Comparison of ENCODE assay signal across 16 cellular contexts in the genomic region with DNA sequence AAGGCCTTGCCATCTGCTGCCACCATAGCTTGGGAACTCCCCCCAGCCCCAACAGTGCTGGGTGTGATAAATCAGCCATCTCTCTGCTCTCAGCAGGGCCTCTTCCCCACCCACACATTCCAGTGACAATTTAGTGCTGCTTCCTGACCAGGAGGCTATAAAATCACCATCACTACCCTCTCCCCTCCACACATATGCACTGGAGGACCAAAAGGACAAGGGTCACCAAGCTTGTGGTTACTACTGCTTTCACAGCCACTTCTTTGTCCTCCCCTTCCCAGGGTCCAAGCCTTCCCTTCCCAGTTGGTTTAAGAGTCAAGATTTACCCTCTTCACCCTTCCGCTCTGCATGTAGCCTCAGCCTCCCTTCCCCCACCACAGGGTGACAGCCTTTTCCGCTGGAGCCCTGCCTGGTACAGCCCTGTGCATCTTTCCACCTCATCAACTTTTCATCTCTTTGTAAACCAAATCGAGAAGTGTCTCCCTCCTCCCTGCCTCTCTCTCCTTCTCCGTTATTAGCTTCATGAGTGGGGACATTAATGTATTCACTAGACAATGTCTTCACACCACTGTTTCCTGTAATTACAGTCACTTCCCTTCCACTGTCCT. TPM values are rescaled to one million over a fixed set of nuclear protein-coding genes. Genes with fewer than 3 reads are reported as not detected.
DNase-seq lines count a peak whose midpoint lies in the region; ATAC-seq, FAIRE-seq and TF ChIP-seq lines count a peak whose summit lies in the region.
"Had no signal": no experiment of that assay in that cellular context is flagged by ENCODE, and none has a peak within 500 bp of the region (broad histone marks: within the 10 kb centered on the region; RNA-seq: fewer than 3 reads in every experiment).

No MANE protein-coding gene starts in this region.

- peak overlapping the region; percentile 80 for H3K27ac Mint-ChIP-seq in activated CD4-positive, alpha-beta T cell treated with anti-CD3 and anti-CD28 coated beads, Interleukin-2, amount 10 ng/mL, durations not matched to agents 24 days and 14 days
- H3K27ac Mint-ChIP-seq in progenitor cell of endocrine pancreas: peak overlapping the region; percentile 72

- H3K79me2 ChIP-seq in GM12878 (ENCODE audit: control insufficient read depth, insufficient read depth, low read length): no peaks in the 10 kb centered on the region

- SMC1A ChIA-PET in GM12878 (lab: Charles Lee; ENCODE audit: uncharacterized antibody, unreplicated experiment): interaction anchor here (0.7 to 3.4 kb wide), 7 partner anchors 15 to 65 kb away, joined by 3 to 10 read pairs (median 4); no protein-coding TSS in a partner anchor

- no peak for TF ChIP-seq RAD21 in GM12878 (IDR thresholded peaks at IDR 0.05; ENCODE audit: insufficient read depth, low read depth, low read length)

- no peak overlapping the region for H3K9ac ChIP-seq in GM12878 (ENCODE audit: control insufficient read depth, insufficient read depth, low read length)
- H3K9ac ChIP-seq: parathyroid adenoma had no signal

- peak overlapping the region; percentile 18 for H3K4me3 Mint-ChIP-seq in activated CD4-positive, alpha-beta T cell treated with anti-CD3 and anti-CD28 coated beads, Interleukin-2, amount 10 ng/mL, durations not matched to agents 24 days and 14 days
- H3K4me3 Mint-ChIP-seq in progenitor cell of endocrine pancreas (ENCODE audit: low read depth): peak overlapping the region; percentile 55

- H3K27me3 ChIP-seq in GM12878 (replicated peaks in 1 of 2; ENCODE audit: control insufficient read depth in 2 of 2, insufficient read depth in 2 of 2, low read length in 1 of 2) (no peaks in the 10 kb centered on the region), sigmoid colon (no peaks in the 10 kb centered on the region)
- H3K27me3 ChIP-seq: foreskin keratinocyte had no signal

- TF ChIP-seq EP300 in GM12878 (IDR thresholded peaks at IDR 0.05; ENCODE audit: borderline replicate concordance in 1 of 2, control insufficient read depth in 1 of 2, low read depth in 2 of 2, low read length in 2 of 2): no peak
- TF ChIP-seq EP300 in sigmoid colon (IDR thresholded peaks at IDR 0.05): no peak

- no peaks in the 10 kb centered on the region for H4K20me1 ChIP-seq in GM12878 (ENCODE audit: control insufficient read depth, insufficient read depth)

- intact Hi-C loops in activated CD4-positive, alpha-beta T cell treated with anti-CD3 and anti-CD28 coated beads, Interleukin-2, amount 10 ng/mL, durations not matched to agents 24 days and 14 days (cut with micrococcal nuclease): no loop called here
- intact Hi-C loops in GM12878 (cut with micrococcal nuclease; ENCODE audit: unreplicated experiment) (no loop called here), sigmoid colon (cut with DNase I) (no loop called here), Right ventricle myocardium inferior (cut with DNase I) (no loop called here)

- H3K27ac ChIP-seq in GM12878 (ENCODE audit: control insufficient read depth, insufficient read depth): no peak overlapping the region
- H3K27ac ChIP-seq in sigmoid colon: no peak overlapping the region
- H3K27ac ChIP-seq: foreskin keratinocyte, parathyroid adenoma had no signal

- DNase-seq in activated CD4-positive, alpha-beta T cell treated with anti-CD3 and anti-CD28 coated beads, Interleukin-2, amount 10 ng/mL, durations not matched to agents 24 days and 14 days: no peak
- no peak for DNase-seq in activated CD4-positive, alpha-beta T cell treated with anti-CD3 and anti-CD28 coated beads for 1 hour
- DNase-seq in NCI-H2171 treated with DMSO at 0.1 percent for 48 hours (lab: John Stamatoyannopoulos, UW) (peak; percentile 97), GM12878 (ENCODE audit: low read depth, low spot score) (no peak), progenitor cell of endocrine pancreas (ENCODE audit: low spot score, unreplicated experiment) (no peak), sigmoid colon (no peak), Right ventricle myocardium inferior (ENCODE audit: missing footprints) (no peak), NCI-H187 (lab: John Stamatoyannopoulos, UW) (no peak)
- DNase-seq: activated effector memory CD4-positive, alpha-beta T cell treated with Interleukin-2 at 50 U/mL for 16 hours; foreskin keratinocyte; GDM1; NK-92 treated with Interleukin-12 subunit alpha and Interleukin-12 subunit beta, amount 100 ng/mL, for 24 hours had no signal

- H3K27me3 Mint-ChIP-seq in activated CD4-positive, alpha-beta T cell treated with anti-CD3 and anti-CD28 coated beads, Interleukin-2, amount 10 ng/mL, durations not matched to agents 24 days and 14 days: no peaks in the 10 kb centered on the region
- no peaks in the 10 kb centered on the region for H3K27me3 Mint-ChIP-seq in progenitor cell of endocrine pancreas

- H3K4me1 ChIP-seq in GM12878 (ENCODE audit: control insufficient read depth, insufficient read depth, low read length) (no peaks in the 10 kb centered on the region), sigmoid colon (no peaks in the 10 kb centered on the region)
- H3K4me1 ChIP-seq: foreskin keratinocyte had no signal

- TF ChIP-seq CTCF in GM12878 (IDR thresholded peaks at IDR 0.05 in 2 of 3, conservative IDR thresholded peaks at IDR 0.05 in 1 of 3; ENCODE audit: control insufficient read depth in 2 of 3, extremely low read depth in 1 of 3, insufficient read depth in 1 of 3, low read depth in 3 of 3, low read length in 3 of 3): no peak
- no peak for TF ChIP-seq CTCF in progenitor cell of endocrine pancreas (IDR thresholded peaks at IDR 0.05; ENCODE audit: unreplicated experiment)
- no peak for TF ChIP-seq CTCF in sigmoid colon (IDR thresholded peaks at IDR 0.05)

- H3K9me3 ChIP-seq in GM12878 (replicated peaks; ENCODE audit: control insufficient read depth, insufficient read depth, low read length) (no peaks in the 10 kb centered on the region), sigmoid colon (no peaks in the 10 kb centered on the region)

- no peak for FAIRE-seq in GM12878 (lab: Jason Lieb, UNC)

- peaks cover 56% of the 10 kb centered on the region for H3K4me1 Mint-ChIP-seq in activated CD4-positive, alpha-beta T cell treated with anti-CD3 and anti-CD28 coated beads, Interleukin-2, amount 10 ng/mL, durations not matched to agents 24 days and 14 days
- H3K4me1 Mint-ChIP-seq in progenitor cell of endocrine pancreas (ENCODE audit: low read depth): peaks cover 25% of the 10 kb centered on the region

- no peak overlapping the region for H2AFZ ChIP-seq in GM12878 (ENCODE audit: control insufficient read depth, low read depth, low read length)
- H2AFZ ChIP-seq: parathyroid adenoma had no signal

- H3K4me3 ChIP-seq in GM12878 (no peak overlapping the region), sigmoid colon (no peak overlapping the region)

- peaks cover 52% of the 10 kb centered on the region for H3K36me3 Mint-ChIP-seq in activated CD4-positive, alpha-beta T cell treated with anti-CD3 and anti-CD28 coated beads, Interleukin-2, amount 10 ng/mL, durations not matched to agents 24 days and 14 days (ENCODE audit: low read depth)
- H3K36me3 Mint-ChIP-seq in progenitor cell of endocrine pancreas (ENCODE audit: insufficient read depth): peaks cover 23% of the 10 kb centered on the region

- TF ChIP-seq POLR2A in GM12878 (IDR thresholded peaks at IDR 0.05; ENCODE audit: low read depth, low read length) (no peak), sigmoid colon (IDR thresholded peaks at IDR 0.05) (no peak)

- whole genome bisulfite sequencing in GM12878 (ENCODE audit: insufficient coverage, insufficient replicate concordance, low lambda C conversion rate, missing lambda C conversion rate): 100% methylated on average over 4 of the region's 4 CpGs
- 68 to 85% methylated on average over 4 of the region's 4 CpGs for WGBS in sigmoid colon, 2 donors

- CTCF ChIA-PET in GM12878 (lab: Yijun Ruan, JAX): interaction anchor here (0.8 to 5.5 kb wide), 10 partner anchors 19 to 68 kb away, joined by 3 to 43 read pairs (median 4); a partner anchor contains a TSS

- no peaks in the 10 kb centered on the region for H3K9me3 Mint-ChIP-seq in activated CD4-positive, alpha-beta T cell treated with anti-CD3 and anti-CD28 coated beads, Interleukin-2, amount 10 ng/mL, durations not matched to agents 24 days and 14 days
- no peaks in the 10 kb centered on the region for H3K9me3 Mint-ChIP-seq in progenitor cell of endocrine pancreas (ENCODE audit: low read depth)

- peak; percentile 52; the same call in 2 of the 3 replicates for ATAC-seq in GM12878
- ATAC-seq in Right ventricle myocardium inferior: no peak
- ATAC-seq: foreskin keratinocyte had no signal

- H3K36me3 ChIP-seq in GM12878 (ENCODE audit: control insufficient read depth in 2 of 2, insufficient read depth in 2 of 2, low read length in 1 of 2): peaks cover 5 to 32% of the 10 kb centered on the region in 2 experiments
- H3K36me3 ChIP-seq in sigmoid colon: peaks cover 8 to 59% (median 12%) of the 10 kb centered on the region in 4 donors

- in situ Hi-C loops in GM12878 (cut with MboI): no loop called here

- H3K4me2 ChIP-seq in GM12878 (ENCODE audit: control insufficient read depth, insufficient read depth): no peak overlapping the region

- POLR2A ChIA-PET in GM12878 (lab: Charles Lee): interaction anchor here (2.2 kb wide), 1 partner anchor 17 kb away, joined by 6 read pairs; no protein-coding TSS in a partner anchor

- RAD21 ChIA-PET in GM12878 (lab: Charles Lee; ENCODE audit: unreplicated experiment): interaction anchor here (0.6 to 1.6 kb wide), 4 partner anchors 15 to 174 kb away, joined by 3 to 5 read pairs (median 3); no protein-coding TSS in a partner anchor

- BruUV-seq in GM12878 (replicated peaks; lab: Mats Ljungman, UMichigan): no TSS peak

RNA-seq across cellular contexts. Expression of a gene that starts 9.4 kb away (rescaled TPM):
- total RNA-seq in activated CD4-positive, alpha-beta T cell treated with anti-CD3 and anti-CD28 coated beads, Interleukin-2, amount 10 ng/mL, durations not matched to agents 24 days and 14 days: 150 TPM in 2 replicates
- total RNA-seq in GM12878 (2013; cell fraction: nucleolus; rRNA removed): 19.2 and 22.2 TPM in 2 replicates
- 120 and 142 TPM in 2 replicates for total RNA-seq in GM12878 (2014; rRNA removed)
- total RNA-seq in GM12878 (2014; rRNA removed; fragmentation: Illumina TruSeq; extraction: Trizol): 90.6 and 98.9 TPM in 2 replicates
- total RNA-seq in GM12878 (2021): 94.5 and 97.1 TPM in 2 replicates
- 48.1 TPM for polyA plus RNA-seq in GM12878 (2011; ENCODE audit: low read depth)
- 107 and 146 TPM in 2 replicates for polyA plus RNA-seq in GM12878 (2011; rRNA removed)
- 192 and 210 TPM in 2 replicates for polyA plus RNA-seq in GM12878 (2011; cell fraction: cytosol; rRNA removed)
- polyA plus RNA-seq in GM12878 (2011; cell fraction: nucleus; rRNA removed): 69.1 and 69.9 TPM in 2 replicates
- polyA plus RNA-seq in GM12878 (2012): 63.4 and 74.5 TPM in 2 replicates
- 77.7 and 84.5 TPM in 2 replicates for polyA plus RNA-seq in GM12878 (2014; fragmentation: Illumina TruSeq; extraction: Trizol)
- polyA plus RNA-seq in GM12878 (2014; fragmentation: Nextera tagmentation; extraction: Ambion mirVana): 100 to 1,000 TPM; 686 to 802 TPM
- polyA plus RNA-seq in GM12878 (2014; rRNA removed): 113 and 125 TPM in 2 replicates
- polyA plus RNA-seq in GM12878 (2016; fragmentation: Nextera tagmentation; extraction: Ambion mirVana): 100 to 1,000 TPM; 180 to 205 TPM
- polyA minus RNA-seq in GM12878 (2011; rRNA and poly(A)+ RNA removed): 108 and 155 TPM in 2 replicates
- 31.9 and 46.2 TPM in 2 replicates for polyA minus RNA-seq in GM12878 (2011; cell fraction: cytosol; rRNA and poly(A)+ RNA removed)
- 30.2 and 41.7 TPM in 2 replicates for polyA minus RNA-seq in GM12878 (2011; cell fraction: nucleus; rRNA and poly(A)+ RNA removed)
- 156 and 165 TPM in 2 replicates for total RNA-seq in progenitor cell of endocrine pancreas
- 100 to 1,000 TPM; 113 to 179 (median 135) TPM for total RNA-seq in sigmoid colon
- polyA plus RNA-seq in sigmoid colon: 100 to 1,000 TPM; 132 to 145 (median 141) TPM
- 134 TPM for total RNA-seq in Right ventricle myocardium inferior

RNA-seq across cellular contexts. Expression of a gene that starts 15.3 kb away (rescaled TPM):
- 6.7 and 8.2 TPM in 2 replicates for total RNA-seq in activated CD4-positive, alpha-beta T cell treated with anti-CD3 and anti-CD28 coated beads, Interleukin-2, amount 10 ng/mL, durations not matched to agents 24 days and 14 days
- 7.3 and 7.7 TPM in 2 replicates for total RNA-seq in GM12878 (2013; cell fraction: nucleolus; rRNA removed)
- total RNA-seq in GM12878 (2014; rRNA removed) (11.5 and 12.2 TPM in 2 replicates), GM12878 (2014; rRNA removed; fragmentation: Illumina TruSeq; extraction: Trizol) (9.8 and 10.0 TPM in 2 replicates), GM12878 (2021) (8.5 and 11.1 TPM in 2 replicates), progenitor cell of endocrine pancreas (14.4 and 15.4 TPM in 2 replicates), sigmoid colon (10 to 100 TPM in 3 of 4 donors, 1 to 10 TPM in 1; 8.9 to 19.9 (median 12.9) TPM), Right ventricle myocardium inferior (5.6 TPM)
- 2.8 TPM for polyA plus RNA-seq in GM12878 (2011; ENCODE audit: low read depth)
- polyA plus RNA-seq in GM12878 (2011; rRNA removed) (11.7 and 13.7 TPM in 2 replicates), GM12878 (2014; fragmentation: Illumina TruSeq; extraction: Trizol) (10.4 and 13.9 TPM in 2 replicates), GM12878 (2014; fragmentation: Nextera tagmentation; extraction: Ambion mirVana) (1 to 10 TPM; 1.8 to 2.1 TPM), GM12878 (2014; rRNA removed) (10.5 and 12.9 TPM in 2 replicates), GM12878 (2016; fragmentation: Nextera tagmentation; extraction: Ambion mirVana) (1 to 10 TPM; 7.1 to 7.9 TPM), sigmoid colon (10 to 100 TPM in 2 of 3 donors, 1 to 10 TPM in 1; 7.4 to 11.9 (median 10.2) TPM)
- 17.2 and 18.7 TPM in 2 replicates for polyA plus RNA-seq in GM12878 (2011; cell fraction: cytosol; rRNA removed)
- 18.2 and 20.7 TPM in 2 replicates for polyA plus RNA-seq in GM12878 (2011; cell fraction: nucleus; rRNA removed)
- 4.7 and 7.5 TPM in 2 replicates for polyA plus RNA-seq in GM12878 (2012)
- polyA minus RNA-seq in GM12878 (2011; rRNA and poly(A)+ RNA removed): 28.1 and 36.9 TPM in 2 replicates
- polyA minus RNA-seq in GM12878 (2011; cell fraction: cytosol; rRNA and poly(A)+ RNA removed): 3.1 and 6.5 TPM in 2 replicates
- 2.4 and 4.1 TPM in 2 replicates for polyA minus RNA-seq in GM12878 (2011; cell fraction: nucleus; rRNA and poly(A)+ RNA removed)

RNA-seq across cellular contexts. Expression of a gene that starts 16.7 kb away (rescaled TPM):
- total RNA-seq in activated CD4-positive, alpha-beta T cell treated with anti-CD3 and anti-CD28 coated beads, Interleukin-2, amount 10 ng/mL, durations not matched to agents 24 days and 14 days: not detected in 2 replicates
- not detected in 2 replicates for total RNA-seq in GM12878 (2013; cell fraction: nucleolus; rRNA removed)
- not detected in 2 replicates for total RNA-seq in GM12878 (2014; rRNA removed)
- total RNA-seq in GM12878 (2014; rRNA removed; fragmentation: Illumina TruSeq; extraction: Trizol): not detected in 2 replicates
- not detected in 2 replicates for total RNA-seq in GM12878 (2021)
- polyA plus RNA-seq in GM12878 (2011; ENCODE audit: low read depth): not detected
- polyA plus RNA-seq in GM12878 (2011; rRNA removed): not detected in 2 replicates
- polyA plus RNA-seq in GM12878 (2011; cell fraction: cytosol; rRNA removed): 0.01 TPM in 1 of 2 replicates, not detected in the other
- not detected in 2 replicates for polyA plus RNA-seq in GM12878 (2011; cell fraction: nucleus; rRNA removed)
- polyA plus RNA-seq in GM12878 (2012): not detected in 2 replicates
- not detected in 2 replicates for polyA plus RNA-seq in GM12878 (2014; fragmentation: Illumina TruSeq; extraction: Trizol)
- not detected for polyA plus RNA-seq in GM12878 (2014; fragmentation: Nextera tagmentation; extraction: Ambion mirVana)
- polyA plus RNA-seq in GM12878 (2014; rRNA removed): not detected in 2 replicates
- not detected for polyA plus RNA-seq in GM12878 (2016; fragmentation: Nextera tagmentation; extraction: Ambion mirVana)
- polyA minus RNA-seq in GM12878 (2011; rRNA and poly(A)+ RNA removed): not detected in 2 replicates
- polyA minus RNA-seq in GM12878 (2011; cell fraction: cytosol; rRNA and poly(A)+ RNA removed): not detected in 2 replicates
- polyA minus RNA-seq in GM12878 (2011; cell fraction: nucleus; rRNA and poly(A)+ RNA removed): not detected in 2 replicates
- total RNA-seq in progenitor cell of endocrine pancreas: not detected in 2 replicates
- total RNA-seq in sigmoid colon: under 1 TPM in 1 of 4 donors, not detected in 3; 0.41 TPM
- under 1 TPM in 1 of 3 donors, not detected in 2; 0.06 TPM for polyA plus RNA-seq in sigmoid colon
- total RNA-seq in Right ventricle myocardium inferior: not detected
- total RNA-seq: dermis microvascular lymphatic vessel endothelial cell, foreskin keratinocyte, kidney epithelial cell, temporal lobe had no signal
- polyA plus RNA-seq: foreskin keratinocyte had no signal

RNA-seq across cellular contexts. Expression of a gene that starts 32.0 kb away (rescaled TPM):
- total RNA-seq in activated CD4-positive, alpha-beta T cell treated with anti-CD3 and anti-CD28 coated beads, Interleukin-2, amount 10 ng/mL, durations not matched to agents 24 days and 14 days: 1.6 and 1.7 TPM in 2 replicates
- 5.5 and 5.8 TPM in 2 replicates for total RNA-seq in GM12878 (2013; cell fraction: nucleolus; rRNA removed)
- total RNA-seq in GM12878 (2014; rRNA removed) (0.45 and 0.49 TPM in 2 replicates), GM12878 (2014; rRNA removed; fragmentation: Illumina TruSeq; extraction: Trizol) (0.23 and 0.36 TPM in 2 replicates), GM12878 (2021) (0.90 and 1.1 TPM in 2 replicates), progenitor cell of endocrine pancreas (23.7 and 25.1 TPM in 2 replicates), sigmoid colon (1 to 10 TPM; 2.0 to 7.5 (median 2.8) TPM), Right ventricle myocardium inferior (2.5 TPM)
- polyA plus RNA-seq in GM12878 (2011; ENCODE audit: low read depth): 0.56 TPM
- polyA plus RNA-seq in GM12878 (2011; rRNA removed) (0.65 and 1.4 TPM in 2 replicates), GM12878 (2014; fragmentation: Illumina TruSeq; extraction: Trizol) (0.46 and 0.67 TPM in 2 replicates), GM12878 (2014; fragmentation: Nextera tagmentation; extraction: Ambion mirVana) (not detected), GM12878 (2014; rRNA removed) (1.2 and 1.5 TPM in 2 replicates), GM12878 (2016; fragmentation: Nextera tagmentation; extraction: Ambion mirVana) (under 1 TPM; 0.10 to 0.37 TPM), sigmoid colon (1 to 10 TPM in 1 of 3 donors, under 1 TPM in 2; 0.46 to 5.4 (median 0.60) TPM)
- 1.2 and 2.1 TPM in 2 replicates for polyA plus RNA-seq in GM12878 (2011; cell fraction: cytosol; rRNA removed)
- polyA plus RNA-seq in GM12878 (2011; cell fraction: nucleus; rRNA removed): 18.1 and 19.5 TPM in 2 replicates
- 0.96 and 0.97 TPM in 2 replicates for polyA plus RNA-seq in GM12878 (2012)
- 1.1 and 1.3 TPM in 2 replicates for polyA minus RNA-seq in GM12878 (2011; rRNA and poly(A)+ RNA removed)
- 0.67 TPM in 1 of 2 replicates, not detected in the other for polyA minus RNA-seq in GM12878 (2011; cell fraction: cytosol; rRNA and poly(A)+ RNA removed)
- 1.3 and 1.6 TPM in 2 replicates for polyA minus RNA-seq in GM12878 (2011; cell fraction: nucleus; rRNA and poly(A)+ RNA removed)

RNA-seq across cellular contexts. Expression of a gene that starts 42.9 kb away (rescaled TPM):
- total RNA-seq in activated CD4-positive, alpha-beta T cell treated with anti-CD3 and anti-CD28 coated beads, Interleukin-2, amount 10 ng/mL, durations not matched to agents 24 days and 14 days: 2.4 and 2.7 TPM in 2 replicates
- 4.7 and 5.9 TPM in 2 replicates for total RNA-seq in GM12878 (2013; cell fraction: nucleolus; rRNA removed)
- total RNA-seq in GM12878 (2014; rRNA removed) (0.49 and 0.51 TPM in 2 replicates), GM12878 (2014; rRNA removed; fragmentation: Illumina TruSeq; extraction: Trizol) (0.18 and 0.36 TPM in 2 replicates), GM12878 (2021) (0.43 and 0.90 TPM in 2 replicates), progenitor cell of endocrine pancreas (97.1 and 104 TPM in 2 replicates), sigmoid colon (1 to 10 TPM; 5.0 to 5.5 (median 5.1) TPM), Right ventricle myocardium inferior (13.1 TPM)
- polyA plus RNA-seq in GM12878 (2011; ENCODE audit: low read depth): 0.58 TPM
- polyA plus RNA-seq in GM12878 (2011; rRNA removed) (18.1 and 23.6 TPM in 2 replicates), GM12878 (2014; fragmentation: Illumina TruSeq; extraction: Trizol) (0.16 and 0.87 TPM in 2 replicates), GM12878 (2014; fragmentation: Nextera tagmentation; extraction: Ambion mirVana) (under 1 TPM; 0.03 to 0.04 TPM), GM12878 (2014; rRNA removed) (0.32 and 0.90 TPM in 2 replicates), GM12878 (2016; fragmentation: Nextera tagmentation; extraction: Ambion mirVana) (under 1 TPM in 1 of 2 experiments, not detected in 1; 0.15 TPM), sigmoid colon (1 to 10 TPM in 2 of 3 donors, under 1 TPM in 1; 0.23 to 7.8 (median 6.0) TPM)
- 13.6 and 22.2 TPM in 2 replicates for polyA plus RNA-seq in GM12878 (2011; cell fraction: cytosol; rRNA removed)
- polyA plus RNA-seq in GM12878 (2011; cell fraction: nucleus; rRNA removed): 9.8 and 20.8 TPM in 2 replicates
- 0.80 and 0.89 TPM in 2 replicates for polyA plus RNA-seq in GM12878 (2012)
- 22.8 and 45.9 TPM in 2 replicates for polyA minus RNA-seq in GM12878 (2011; rRNA and poly(A)+ RNA removed)
- 6.5 and 7.0 TPM in 2 replicates for polyA minus RNA-seq in GM12878 (2011; cell fraction: cytosol; rRNA and poly(A)+ RNA removed)
- 6.2 and 8.2 TPM in 2 replicates for polyA minus RNA-seq in GM12878 (2011; cell fraction: nucleus; rRNA and poly(A)+ RNA removed)
